ENCODE assay signal across 12 cellular contexts in the genomic region with DNA sequence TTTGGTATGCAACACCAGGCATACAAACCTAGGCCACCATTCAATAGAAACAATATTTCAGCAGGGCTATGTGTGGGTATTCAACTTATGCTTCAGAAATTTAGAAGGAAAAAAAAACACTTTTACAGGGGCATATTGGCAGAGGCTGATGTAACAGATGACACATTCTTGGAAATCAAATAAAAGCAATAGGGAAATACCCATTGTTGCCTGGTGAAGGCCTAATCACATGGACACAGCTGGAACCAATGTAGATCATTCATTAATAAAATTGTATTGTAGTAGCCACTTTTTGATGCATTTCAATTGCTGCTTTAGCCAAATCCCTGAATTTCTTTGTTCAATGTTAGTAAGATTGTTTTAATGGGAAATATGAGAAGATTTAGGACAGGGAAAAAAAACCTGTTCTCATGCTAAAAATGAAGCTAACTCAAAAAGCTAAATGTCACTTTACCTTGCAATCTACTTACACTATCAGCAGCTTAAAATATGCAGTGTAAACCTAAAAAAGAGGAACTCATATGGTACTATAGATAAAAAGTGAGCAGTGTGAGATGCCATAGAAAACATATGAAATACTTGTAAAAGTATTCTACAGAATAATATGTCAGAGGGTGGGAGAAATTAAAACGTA.
DNase-seq lines count a peak whose midpoint lies in the region; ATAC-seq and TF ChIP-seq lines count a peak whose summit lies in the region.
"Had no signal": no experiment of that assay in that cellular context is flagged by ENCODE, and none has a peak within 500 bp of the region (broad histone marks: within the 10 kb centered on the region; RNA-seq: fewer than 3 reads in every experiment).

No MANE protein-coding gene starts in this region.

- no peak for DNase-seq in activated CD8-positive, alpha-beta memory T cell treated with anti-CD3 and anti-CD28 coated beads, Interleukin-2, amount 10 ng/mL, durations not matched to agents 7 days and 5 days
- no peak for DNase-seq in activated CD8-positive, alpha-beta memory T cell treated with anti-CD3 and anti-CD28 coated beads, Interleukin-2, amount 50 U/mL, for 4 hours
- DNase-seq in NCI-H524 (lab: John Stamatoyannopoulos, UW) (peak; percentile 24 to 71), choroid plexus epithelial cell (ENCODE audit: low read depth) (peak; percentile 47), inferior parietal cortex (ENCODE audit: extremely low spot score) (no peak)
- DNase-seq in stimulated activated effector memory CD8-positive, alpha-beta T cell treated with anti-CD3 and anti-CD28 coated beads, Interleukin-12 subunit alpha, Interleukin-12 subunit beta, amount 100 ng/mL, for 72 hours (ENCODE audit: low spot score in 2 of 2), result no peak
- no peak for DNase-seq in T-helper 2 cell treated with Interferon-gamma antibody and Interleukin-4, amounts not matched to agents 5 μg/mL and 100 μg/mL, for 36 hours (ENCODE audit: low spot score)
- DNase-seq: activated CD4-positive, alpha-beta T cell treated with anti-CD3 and anti-CD28 coated beads, Interleukin-2, amount 10 ng/mL, durations not matched to agents 24 days and 14 days; heart right ventricle had no signal

- H3K4me3 Mint-ChIP-seq in activated CD8-positive, alpha-beta memory T cell treated with anti-CD3 and anti-CD28 coated beads, Interleukin-2, amount 10 ng/mL, durations not matched to agents 7 days and 5 days, result no peak overlapping the region
- H3K4me3 Mint-ChIP-seq in stimulated activated effector memory CD8-positive, alpha-beta T cell treated with anti-CD3 and anti-CD28 coated beads, Interleukin-12 subunit alpha, Interleukin-12 subunit beta, amount 100 ng/mL, for 72 hours, result peak overlapping the region; percentile 11
- no peak overlapping the region for H3K4me3 Mint-ChIP-seq in T-helper 2 cell treated with Interferon-gamma antibody and Interleukin-4, amounts not matched to agents 5 μg/mL and 100 μg/mL, for 36 hours
- H3K4me3 Mint-ChIP-seq: activated CD4-positive, alpha-beta T cell treated with anti-CD3 and anti-CD28 coated beads, Interleukin-2, amount 10 ng/mL, durations not matched to agents 24 days and 14 days had no signal

- no peak for ATAC-seq in activated CD8-positive, alpha-beta memory T cell treated with anti-CD3 and anti-CD28 coated beads, Interleukin-2, amount 10 ng/mL, durations not matched to agents 7 days and 5 days
- peak; percentile 44 for ATAC-seq in stimulated activated effector memory CD8-positive, alpha-beta T cell treated with anti-CD3 and anti-CD28 coated beads, Interleukin-12 subunit alpha, Interleukin-12 subunit beta, amount 100 ng/mL, for 72 hours
- no peak for ATAC-seq in GM21515 (IDR thresholded peaks at IDR 0.05; ENCODE audit: unreplicated experiment)
- ATAC-seq: heart right ventricle had no signal

- peaks cover 4% of the 10 kb centered on the region for H3K9me3 Mint-ChIP-seq in activated CD8-positive, alpha-beta memory T cell treated with anti-CD3 and anti-CD28 coated beads, Interleukin-2, amount 10 ng/mL, durations not matched to agents 7 days and 5 days (ENCODE audit: low read depth)
- no peaks in the 10 kb centered on the region for H3K9me3 Mint-ChIP-seq in stimulated activated effector memory CD8-positive, alpha-beta T cell treated with anti-CD3 and anti-CD28 coated beads, Interleukin-12 subunit alpha, Interleukin-12 subunit beta, amount 100 ng/mL, for 72 hours
- no peaks in the 10 kb centered on the region for H3K9me3 Mint-ChIP-seq in T-helper 2 cell treated with Interferon-gamma antibody and Interleukin-4, amounts not matched to agents 5 μg/mL and 100 μg/mL, for 36 hours
- H3K9me3 Mint-ChIP-seq: activated CD4-positive, alpha-beta T cell treated with anti-CD3 and anti-CD28 coated beads, Interleukin-2, amount 10 ng/mL, durations not matched to agents 24 days and 14 days had no signal

- H3K27ac Mint-ChIP-seq in activated CD8-positive, alpha-beta memory T cell treated with anti-CD3 and anti-CD28 coated beads, Interleukin-2, amount 10 ng/mL, durations not matched to agents 7 days and 5 days, result peak overlapping the region; percentile 69
- H3K27ac Mint-ChIP-seq in stimulated activated effector memory CD8-positive, alpha-beta T cell treated with anti-CD3 and anti-CD28 coated beads, Interleukin-12 subunit alpha, Interleukin-12 subunit beta, amount 100 ng/mL, for 72 hours, result peak overlapping the region; percentile 75
- no peak overlapping the region for H3K27ac Mint-ChIP-seq in T-helper 2 cell treated with Interferon-gamma antibody and Interleukin-4, amounts not matched to agents 5 μg/mL and 100 μg/mL, for 36 hours
- H3K27ac Mint-ChIP-seq: activated CD4-positive, alpha-beta T cell treated with anti-CD3 and anti-CD28 coated beads, Interleukin-2, amount 10 ng/mL, durations not matched to agents 24 days and 14 days had no signal

- H3K36me3 Mint-ChIP-seq in activated CD8-positive, alpha-beta memory T cell treated with anti-CD3 and anti-CD28 coated beads, Interleukin-2, amount 10 ng/mL, durations not matched to agents 7 days and 5 days, result peaks cover 34% of the 10 kb centered on the region
- peaks cover 42% of the 10 kb centered on the region for H3K36me3 Mint-ChIP-seq in stimulated activated effector memory CD8-positive, alpha-beta T cell treated with anti-CD3 and anti-CD28 coated beads, Interleukin-12 subunit alpha, Interleukin-12 subunit beta, amount 100 ng/mL, for 72 hours
- peaks cover 19% of the 10 kb centered on the region for H3K36me3 Mint-ChIP-seq in T-helper 2 cell treated with Interferon-gamma antibody and Interleukin-4, amounts not matched to agents 5 μg/mL and 100 μg/mL, for 36 hours (ENCODE audit: low read depth)

- H3K27me3 Mint-ChIP-seq in activated CD8-positive, alpha-beta memory T cell treated with anti-CD3 and anti-CD28 coated beads, Interleukin-2, amount 10 ng/mL, durations not matched to agents 7 days and 5 days, result no peaks in the 10 kb centered on the region
- no peaks in the 10 kb centered on the region for H3K27me3 Mint-ChIP-seq in T-helper 2 cell treated with Interferon-gamma antibody and Interleukin-4, amounts not matched to agents 5 μg/mL and 100 μg/mL, for 36 hours (ENCODE audit: low read depth)
- H3K27me3 Mint-ChIP-seq: activated CD4-positive, alpha-beta T cell treated with anti-CD3 and anti-CD28 coated beads, Interleukin-2, amount 10 ng/mL, durations not matched to agents 24 days and 14 days had no signal

- CTCF ChIA-PET in activated CD8-positive, alpha-beta memory T cell treated with anti-CD3 and anti-CD28 coated beads, Interleukin-2, amount 10 ng/mL, durations not matched to agents 7 days and 5 days (lab: Charles Lee), result interaction anchor here (1.4 kb wide), 1 partner anchor 46 kb away, joined by 3 read pairs; no protein-coding TSS in a partner anchor

- H3K4me3 ChIP-seq in choroid plexus epithelial cell (ENCODE audit: low read depth, low read length), result no peak overlapping the region
- H3K4me3 ChIP-seq: ascending aorta, HAP-1, heart right ventricle had no signal

- TF ChIP-seq CTCF in choroid plexus epithelial cell (conservative IDR thresholded peaks at IDR 0.05; ENCODE audit: low read depth, low read length), result no peak

- H3K4me1 Mint-ChIP-seq in activated CD8-positive, alpha-beta memory T cell treated with anti-CD3 and anti-CD28 coated beads, Interleukin-2, amount 10 ng/mL, durations not matched to agents 7 days and 5 days, result peaks cover 65% of the 10 kb centered on the region
- peaks cover 66% of the 10 kb centered on the region for H3K4me1 Mint-ChIP-seq in stimulated activated effector memory CD8-positive, alpha-beta T cell treated with anti-CD3 and anti-CD28 coated beads, Interleukin-12 subunit alpha, Interleukin-12 subunit beta, amount 100 ng/mL, for 72 hours
- peaks cover 57% of the 10 kb centered on the region for H3K4me1 Mint-ChIP-seq in T-helper 2 cell treated with Interferon-gamma antibody and Interleukin-4, amounts not matched to agents 5 μg/mL and 100 μg/mL, for 36 hours (ENCODE audit: low read depth)

Comparison
In these comparisons a context has a peak if more than half of its experiments do, and no peak if none do; other contexts are left out.
1. DNase-seq: peak in NCI-H524 (2 of 2) and choroid plexus epithelial cell (single experiment); none in activated CD8-positive, alpha-beta memory T cell treated with anti-CD3 and anti-CD28 coated beads, Interleukin-2, amount 10 ng/mL, durations not matched to agents 7 days and 5 days (single experiment), activated CD8-positive, alpha-beta memory T cell treated with anti-CD3 and anti-CD28 coated beads, Interleukin-2, amount 50 U/mL, for 4 hours (single experiment), stimulated activated effector memory CD8-positive, alpha-beta T cell treated with anti-CD3 and anti-CD28 coated beads, Interleukin-12 subunit alpha, Interleukin-12 subunit beta, amount 100 ng/mL, for 72 hours (0 of 2), inferior parietal cortex (single experiment) and T-helper 2 cell treated with Interferon-gamma antibody and Interleukin-4, amounts not matched to agents 5 μg/mL and 100 μg/mL, for 36 hours (single experiment).